In the genomic region with DNA sequence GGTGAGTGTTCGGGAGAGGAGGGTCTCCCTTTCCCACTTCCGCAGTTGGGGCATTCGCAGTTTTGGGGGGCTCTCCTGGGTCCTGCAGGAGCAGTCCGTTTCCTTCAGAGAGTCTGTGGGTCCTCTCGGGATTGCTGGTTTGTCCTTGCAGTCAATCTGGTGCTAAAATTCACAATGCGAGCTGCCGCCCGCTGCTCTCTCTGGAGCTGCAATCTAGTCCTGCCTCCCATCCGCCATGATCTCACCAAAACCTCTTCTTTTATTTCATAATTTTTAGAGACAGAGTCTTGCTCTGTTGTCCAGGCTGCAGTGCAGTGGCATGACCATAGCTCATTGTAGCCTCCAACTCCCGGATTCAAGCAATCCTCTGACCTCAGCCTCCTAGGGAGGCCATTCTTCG, we compare ENCODE assay signal across 1 cellular context.
TF ChIP-seq lines count a peak whose summit lies in the region.

No MANE protein-coding gene starts in this region.

TF ChIP-seq in WTC11, 78 proteins besides CTCF, POLR2A, EP300 and RAD21 (continued from another document):
- TF ChIP-seq, protein P1, sequence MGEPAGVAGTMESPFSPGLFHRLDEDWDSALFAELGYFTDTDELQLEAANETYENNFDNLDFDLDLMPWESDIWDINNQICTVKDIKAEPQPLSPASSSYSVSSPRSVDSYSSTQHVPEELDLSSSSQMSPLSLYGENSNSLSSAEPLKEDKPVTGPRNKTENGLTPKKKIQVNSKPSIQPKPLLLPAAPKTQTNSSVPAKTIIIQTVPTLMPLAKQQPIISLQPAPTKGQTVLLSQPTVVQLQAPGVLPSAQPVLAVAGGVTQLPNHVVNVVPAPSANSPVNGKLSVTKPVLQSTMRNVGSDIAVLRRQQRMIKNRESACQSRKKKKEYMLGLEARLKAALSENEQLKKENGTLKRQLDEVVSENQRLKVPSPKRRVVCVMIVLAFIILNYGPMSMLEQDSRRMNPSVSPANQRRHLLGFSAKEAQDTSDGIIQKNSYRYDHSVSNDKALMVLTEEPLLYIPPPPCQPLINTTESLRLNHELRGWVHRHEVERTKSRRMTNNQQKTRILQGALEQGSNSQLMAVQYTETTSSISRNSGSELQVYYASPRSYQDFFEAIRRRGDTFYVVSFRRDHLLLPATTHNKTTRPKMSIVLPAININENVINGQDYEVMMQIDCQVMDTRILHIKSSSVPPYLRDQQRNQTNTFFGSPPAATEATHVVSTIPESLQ (CRISPR knock-in tag; IDR thresholded peaks at IDR 0.05): no peak
- TF ChIP-seq ESRRA (CRISPR knock-in tag; IDR thresholded peaks at IDR 0.05; ENCODE audit: borderline replicate concordance): no peak
- TF ChIP-seq, protein P2, sequence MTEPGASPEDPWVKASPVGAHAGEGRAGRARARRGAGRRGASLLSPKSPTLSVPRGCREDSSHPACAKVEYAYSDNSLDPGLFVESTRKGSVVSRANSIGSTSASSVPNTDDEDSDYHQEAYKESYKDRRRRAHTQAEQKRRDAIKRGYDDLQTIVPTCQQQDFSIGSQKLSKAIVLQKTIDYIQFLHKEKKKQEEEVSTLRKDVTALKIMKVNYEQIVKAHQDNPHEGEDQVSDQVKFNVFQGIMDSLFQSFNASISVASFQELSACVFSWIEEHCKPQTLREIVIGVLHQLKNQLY (CRISPR knock-in tag; IDR thresholded peaks at IDR 0.05): no peak
- TF ChIP-seq, protein P3, sequence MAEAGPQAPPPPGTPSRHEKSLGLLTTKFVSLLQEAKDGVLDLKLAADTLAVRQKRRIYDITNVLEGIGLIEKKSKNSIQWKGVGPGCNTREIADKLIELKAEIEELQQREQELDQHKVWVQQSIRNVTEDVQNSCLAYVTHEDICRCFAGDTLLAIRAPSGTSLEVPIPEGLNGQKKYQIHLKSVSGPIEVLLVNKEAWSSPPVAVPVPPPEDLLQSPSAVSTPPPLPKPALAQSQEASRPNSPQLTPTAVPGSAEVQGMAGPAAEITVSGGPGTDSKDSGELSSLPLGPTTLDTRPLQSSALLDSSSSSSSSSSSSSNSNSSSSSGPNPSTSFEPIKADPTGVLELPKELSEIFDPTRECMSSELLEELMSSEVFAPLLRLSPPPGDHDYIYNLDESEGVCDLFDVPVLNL (CRISPR knock-in tag; IDR thresholded peaks at IDR 0.05; ENCODE audit: borderline replicate concordance, low read depth): no peak
- TF ChIP-seq, protein P4, sequence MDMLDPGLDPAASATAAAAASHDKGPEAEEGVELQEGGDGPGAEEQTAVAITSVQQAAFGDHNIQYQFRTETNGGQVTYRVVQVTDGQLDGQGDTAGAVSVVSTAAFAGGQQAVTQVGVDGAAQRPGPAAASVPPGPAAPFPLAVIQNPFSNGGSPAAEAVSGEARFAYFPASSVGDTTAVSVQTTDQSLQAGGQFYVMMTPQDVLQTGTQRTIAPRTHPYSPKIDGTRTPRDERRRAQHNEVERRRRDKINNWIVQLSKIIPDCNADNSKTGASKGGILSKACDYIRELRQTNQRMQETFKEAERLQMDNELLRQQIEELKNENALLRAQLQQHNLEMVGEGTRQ (CRISPR knock-in tag; IDR thresholded peaks at IDR 0.05): no peak
- TF ChIP-seq RORB (CRISPR knock-in tag; IDR thresholded peaks at IDR 0.05): no peak
- TF ChIP-seq, protein P5, sequence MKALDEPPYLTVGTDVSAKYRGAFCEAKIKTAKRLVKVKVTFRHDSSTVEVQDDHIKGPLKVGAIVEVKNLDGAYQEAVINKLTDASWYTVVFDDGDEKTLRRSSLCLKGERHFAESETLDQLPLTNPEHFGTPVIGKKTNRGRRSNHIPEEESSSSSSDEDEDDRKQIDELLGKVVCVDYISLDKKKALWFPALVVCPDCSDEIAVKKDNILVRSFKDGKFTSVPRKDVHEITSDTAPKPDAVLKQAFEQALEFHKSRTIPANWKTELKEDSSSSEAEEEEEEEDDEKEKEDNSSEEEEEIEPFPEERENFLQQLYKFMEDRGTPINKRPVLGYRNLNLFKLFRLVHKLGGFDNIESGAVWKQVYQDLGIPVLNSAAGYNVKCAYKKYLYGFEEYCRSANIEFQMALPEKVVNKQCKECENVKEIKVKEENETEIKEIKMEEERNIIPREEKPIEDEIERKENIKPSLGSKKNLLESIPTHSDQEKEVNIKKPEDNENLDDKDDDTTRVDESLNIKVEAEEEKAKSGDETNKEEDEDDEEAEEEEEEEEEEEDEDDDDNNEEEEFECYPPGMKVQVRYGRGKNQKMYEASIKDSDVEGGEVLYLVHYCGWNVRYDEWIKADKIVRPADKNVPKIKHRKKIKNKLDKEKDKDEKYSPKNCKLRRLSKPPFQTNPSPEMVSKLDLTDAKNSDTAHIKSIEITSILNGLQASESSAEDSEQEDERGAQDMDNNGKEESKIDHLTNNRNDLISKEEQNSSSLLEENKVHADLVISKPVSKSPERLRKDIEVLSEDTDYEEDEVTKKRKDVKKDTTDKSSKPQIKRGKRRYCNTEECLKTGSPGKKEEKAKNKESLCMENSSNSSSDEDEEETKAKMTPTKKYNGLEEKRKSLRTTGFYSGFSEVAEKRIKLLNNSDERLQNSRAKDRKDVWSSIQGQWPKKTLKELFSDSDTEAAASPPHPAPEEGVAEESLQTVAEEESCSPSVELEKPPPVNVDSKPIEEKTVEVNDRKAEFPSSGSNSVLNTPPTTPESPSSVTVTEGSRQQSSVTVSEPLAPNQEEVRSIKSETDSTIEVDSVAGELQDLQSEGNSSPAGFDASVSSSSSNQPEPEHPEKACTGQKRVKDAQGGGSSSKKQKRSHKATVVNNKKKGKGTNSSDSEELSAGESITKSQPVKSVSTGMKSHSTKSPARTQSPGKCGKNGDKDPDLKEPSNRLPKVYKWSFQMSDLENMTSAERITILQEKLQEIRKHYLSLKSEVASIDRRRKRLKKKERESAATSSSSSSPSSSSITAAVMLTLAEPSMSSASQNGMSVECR (CRISPR knock-in tag; IDR thresholded peaks at IDR 0.05; ENCODE audit: borderline replicate concordance): no peak
- TF ChIP-seq, protein P6, sequence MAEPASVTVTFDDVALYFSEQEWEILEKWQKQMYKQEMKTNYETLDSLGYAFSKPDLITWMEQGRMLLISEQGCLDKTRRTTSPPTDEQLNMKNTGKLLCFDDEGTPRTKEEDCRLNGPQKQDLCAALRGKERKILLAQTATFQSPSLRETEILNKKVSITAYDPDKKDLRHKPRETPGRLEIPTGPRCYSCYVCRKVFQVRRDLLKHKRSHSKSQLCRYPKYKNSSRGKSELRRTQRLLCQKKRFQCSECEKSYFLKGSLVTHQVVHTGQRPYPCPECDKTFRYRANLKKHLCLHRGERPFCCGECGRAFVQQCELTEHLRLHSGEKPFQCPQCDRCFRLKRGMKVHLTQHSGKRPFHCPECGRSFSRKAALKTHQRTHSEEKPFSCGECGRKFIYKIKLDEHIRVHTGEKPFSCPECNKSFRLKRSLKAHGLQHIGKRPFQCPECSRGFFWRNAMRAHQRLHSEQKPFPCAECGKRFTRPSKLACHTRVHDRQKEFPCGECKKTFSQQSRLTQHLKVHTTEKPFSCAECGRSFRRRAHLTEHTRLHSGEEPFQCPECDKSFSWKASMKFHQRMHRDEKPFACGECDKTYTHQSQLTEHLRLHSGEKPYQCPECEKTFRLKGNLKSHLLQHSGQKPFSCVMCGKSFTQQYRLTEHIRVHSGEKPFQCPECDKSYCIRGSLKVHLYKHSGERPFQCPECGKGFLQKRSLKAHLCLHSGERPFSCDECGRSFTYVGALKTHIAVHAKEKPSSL (CRISPR knock-in tag; conservative IDR thresholded peaks at IDR 0.05): no peak
- TF ChIP-seq ZNF423 (CRISPR knock-in tag; IDR thresholded peaks at IDR 0.05): no peak
- TF ChIP-seq, protein P7, sequence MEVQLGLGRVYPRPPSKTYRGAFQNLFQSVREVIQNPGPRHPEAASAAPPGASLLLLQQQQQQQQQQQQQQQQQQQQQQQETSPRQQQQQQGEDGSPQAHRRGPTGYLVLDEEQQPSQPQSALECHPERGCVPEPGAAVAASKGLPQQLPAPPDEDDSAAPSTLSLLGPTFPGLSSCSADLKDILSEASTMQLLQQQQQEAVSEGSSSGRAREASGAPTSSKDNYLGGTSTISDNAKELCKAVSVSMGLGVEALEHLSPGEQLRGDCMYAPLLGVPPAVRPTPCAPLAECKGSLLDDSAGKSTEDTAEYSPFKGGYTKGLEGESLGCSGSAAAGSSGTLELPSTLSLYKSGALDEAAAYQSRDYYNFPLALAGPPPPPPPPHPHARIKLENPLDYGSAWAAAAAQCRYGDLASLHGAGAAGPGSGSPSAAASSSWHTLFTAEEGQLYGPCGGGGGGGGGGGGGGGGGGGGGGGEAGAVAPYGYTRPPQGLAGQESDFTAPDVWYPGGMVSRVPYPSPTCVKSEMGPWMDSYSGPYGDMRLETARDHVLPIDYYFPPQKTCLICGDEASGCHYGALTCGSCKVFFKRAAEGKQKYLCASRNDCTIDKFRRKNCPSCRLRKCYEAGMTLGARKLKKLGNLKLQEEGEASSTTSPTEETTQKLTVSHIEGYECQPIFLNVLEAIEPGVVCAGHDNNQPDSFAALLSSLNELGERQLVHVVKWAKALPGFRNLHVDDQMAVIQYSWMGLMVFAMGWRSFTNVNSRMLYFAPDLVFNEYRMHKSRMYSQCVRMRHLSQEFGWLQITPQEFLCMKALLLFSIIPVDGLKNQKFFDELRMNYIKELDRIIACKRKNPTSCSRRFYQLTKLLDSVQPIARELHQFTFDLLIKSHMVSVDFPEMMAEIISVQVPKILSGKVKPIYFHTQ (CRISPR knock-in tag; IDR thresholded peaks at IDR 0.05): no peak
- TF ChIP-seq, protein P8, sequence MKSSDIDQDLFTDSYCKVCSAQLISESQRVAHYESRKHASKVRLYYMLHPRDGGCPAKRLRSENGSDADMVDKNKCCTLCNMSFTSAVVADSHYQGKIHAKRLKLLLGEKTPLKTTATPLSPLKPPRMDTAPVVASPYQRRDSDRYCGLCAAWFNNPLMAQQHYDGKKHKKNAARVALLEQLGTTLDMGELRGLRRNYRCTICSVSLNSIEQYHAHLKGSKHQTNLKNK (CRISPR knock-in tag; IDR thresholded peaks at IDR 0.05): no peak
- no peak for TF ChIP-seq GRHL2 (CRISPR knock-in tag; IDR thresholded peaks at IDR 0.05; ENCODE audit: insufficient replicate concordance, severe bottlenecking)
- TF ChIP-seq TEAD1 (CRISPR knock-in tag; IDR thresholded peaks at IDR 0.05): no peak
